In genomic region chr20:39789411-39789810, GRCh38 we compare ENCODE assay signal across 16 cellular contexts.
DNase-seq lines count a peak whose midpoint lies in the region; ATAC-seq, FAIRE-seq and TF ChIP-seq lines count a peak whose summit lies in the region.
"Had no signal": no experiment of that assay in that cellular context is flagged by ENCODE, and none has a peak within 500 bp of the region (broad histone marks: within the 10 kb centered on the region; RNA-seq: fewer than 3 reads in every experiment).

No MANE protein-coding gene starts in this region.

- peaks cover 70% of the 10 kb centered on the region for H3K4me1 ChIP-seq in parathyroid adenoma
- H3K4me1 ChIP-seq in HepG2 (ENCODE audit: insufficient read depth, low read length): no peaks in the 10 kb centered on the region
- H3K4me1 ChIP-seq in effector memory CD4-positive, alpha-beta T cell (ENCODE audit: control insufficient read depth, insufficient read depth, low read length, poor library complexity, severe bottlenecking): no peaks in the 10 kb centered on the region
- H3K4me1 ChIP-seq: Caco-2 had no signal

- TF ChIP-seq POLR2A in HepG2 (IDR thresholded peaks at IDR 0.05; ENCODE audit: insufficient read depth in 1 of 2, low read depth in 2 of 2, low read length in 2 of 2): no peak

- ATAC-seq in GM18861 (IDR thresholded peaks at IDR 0.05; ENCODE audit: unreplicated experiment): peak; percentile 48
- peak; percentile 71 for ATAC-seq in HG02678 (IDR thresholded peaks at IDR 0.05; ENCODE audit: unreplicated experiment)
- ATAC-seq in HG03565 (IDR thresholded peaks at IDR 0.05; ENCODE audit: unreplicated experiment): no peak
- ATAC-seq in HepG2: no peak

- H3K36me3 ChIP-seq in SU-DHL-6 (ENCODE audit: low read length): no peaks in the 10 kb centered on the region
- no peaks in the 10 kb centered on the region for H3K36me3 ChIP-seq in parathyroid adenoma (ENCODE audit: control insufficient read depth, insufficient read depth, low read length)
- H3K36me3 ChIP-seq in HepG2 (replicated peaks in 1 of 2; ENCODE audit: control insufficient read depth in 1 of 2, insufficient read depth in 2 of 2, low read length in 2 of 2): no peaks in the 10 kb centered on the region
- no peaks in the 10 kb centered on the region for H3K36me3 ChIP-seq in effector memory CD4-positive, alpha-beta T cell (ENCODE audit: control insufficient read depth, insufficient read depth, low read length)

- H3F3A ChIP-seq in SU-DHL-6 (ENCODE audit: insufficient read depth): no peaks in the 10 kb centered on the region

- in situ Hi-C loops in HepG2 (cut with HindIII; ENCODE audit: extremely low pct_ligation_motif_present, low pct_unique_long_range_greater_than_20kb): no loop called here

- H3K9me3 ChIP-seq in SU-DHL-6 (ENCODE audit: insufficient read depth, low read length): no peaks in the 10 kb centered on the region
- no peaks in the 10 kb centered on the region for H3K9me3 ChIP-seq in parathyroid adenoma (ENCODE audit: control insufficient read depth, low read length)
- peaks cover 99% of the 10 kb centered on the region for H3K9me3 ChIP-seq in HepG2 (ENCODE audit: low read length)
- H3K9me3 ChIP-seq in effector memory CD4-positive, alpha-beta T cell (ENCODE audit: control insufficient read depth, low read length): no peaks in the 10 kb centered on the region

- 19% methylated on average over 3 of the region's 3 CpGs for WGBS in HepG2 (ENCODE audit: low lambda C conversion rate)

- BruUV-seq in HepG2 (replicated peaks; lab: Mats Ljungman, UMichigan): no TSS peak

- peak overlapping the region; percentile 12 for H2AFZ ChIP-seq in SU-DHL-6 (ENCODE audit: low read depth, low read length, severe bottlenecking)
- peak overlapping the region; percentile 18 for H2AFZ ChIP-seq in parathyroid adenoma
- H2AFZ ChIP-seq in HepG2 (ENCODE audit: low read length): no peak overlapping the region

- H3K27me3 ChIP-seq in SU-DHL-6 (ENCODE audit: low read length): no peaks in the 10 kb centered on the region
- no peaks in the 10 kb centered on the region for H3K27me3 ChIP-seq in parathyroid adenoma (ENCODE audit: control insufficient read depth, insufficient read depth, low read length)
- no peaks in the 10 kb centered on the region for H3K27me3 ChIP-seq in HepG2 (ENCODE audit: control insufficient read depth in 1 of 2, insufficient read depth in 2 of 2, low read length in 2 of 2)
- no peaks in the 10 kb centered on the region for H3K27me3 ChIP-seq in effector memory CD4-positive, alpha-beta T cell (replicated peaks; ENCODE audit: control insufficient read depth, insufficient read depth, low read length, poor library complexity, severe bottlenecking)

- POLR2A ChIA-PET in HepG2 (lab: Yijun Ruan, JAX): no interaction called here

- CTCF ChIA-PET in HepG2 (lab: Yijun Ruan, JAX; ENCODE audit: low intra/inter-chr PET ratio, low total read pairs): no interaction called here

- TF ChIP-seq CTCF in SU-DHL-6 (IDR thresholded peaks at IDR 0.05; ENCODE audit: insufficient read depth, low read length, poor library complexity, severe bottlenecking) (no peak), parathyroid adenoma (IDR thresholded peaks at IDR 0.05) (no peak), HepG2 (CRISPR knock-in tag; IDR thresholded peaks at IDR 0.05) (no peak)

- H3K27ac ChIP-seq in SU-DHL-6 (ENCODE audit: low read depth, low read length) (no peak overlapping the region), parathyroid adenoma (peak overlapping the region; percentile 99), HepG2 (ENCODE audit: extremely low read length, insufficient read depth, low read length) (no peak overlapping the region)
- no peak overlapping the region for H3K27ac ChIP-seq in effector memory CD4-positive, alpha-beta T cell (ENCODE audit: insufficient read depth, low read length, poor library complexity, severe bottlenecking)

- H3K9me2 ChIP-seq in SU-DHL-6 (replicated peaks; ENCODE audit: insufficient read depth, low read length): no peaks in the 10 kb centered on the region

- H3K4me2 ChIP-seq in SU-DHL-6 (ENCODE audit: low read depth, low read length, poor library complexity, severe bottlenecking): no peak overlapping the region
- no peak overlapping the region for H3K4me2 ChIP-seq in parathyroid adenoma (ENCODE audit: low read length)
- H3K4me2 ChIP-seq in HepG2 (ENCODE audit: low read depth, low read length): no peak overlapping the region

- DNase-seq in HepG2 (ENCODE audit: low spot score) (no peak), NCI-H82 (lab: John Stamatoyannopoulos, UW) (no peak)
- DNase-seq in effector memory CD4-positive, alpha-beta T cell: no peak
- DNase-seq: Caco-2; CD4-positive, CD25-positive, alpha-beta regulatory T cell; DMS153; GOT3; IMR-90; NCI-H187 treated with DMSO at 0.1 percent for 48 hours; NCI-H345; NCI-H526 had no signal

- H4K20me1 ChIP-seq in SU-DHL-6 (ENCODE audit: low read depth, low read length): no peaks in the 10 kb centered on the region
- H4K20me1 ChIP-seq in HepG2 (ENCODE audit: insufficient read depth, low read length): no peaks in the 10 kb centered on the region

- FAIRE-seq in HepG2 (lab: Jason Lieb, UNC): no peak

- H3K4me3 ChIP-seq in SU-DHL-6 (ENCODE audit: insufficient read depth, low read length, poor library complexity, severe bottlenecking) (no peak overlapping the region), parathyroid adenoma (ENCODE audit: low read depth, low read length) (no peak overlapping the region), HepG2 (replicated peaks in 1 of 3; ENCODE audit: insufficient read depth in 1 of 3, low read depth in 2 of 3, low read length in 3 of 3) (no peak overlapping the region)
- H3K4me3 ChIP-seq in effector memory CD4-positive, alpha-beta T cell (ENCODE audit: insufficient read depth, low read depth, low read length, poor library complexity, severe bottlenecking): no peak overlapping the region

- TF ChIP-seq EP300 in HepG2 (IDR thresholded peaks at IDR 0.05; ENCODE audit: low read depth in 2 of 2, low read length in 2 of 2): no peak
- TF ChIP-seq EP300 in HepG2 (CRISPR knock-in tag; IDR thresholded peaks at IDR 0.05; ENCODE audit: borderline replicate concordance): no peak

- TF ChIP-seq RAD21 in HepG2 (CRISPR knock-in tag; IDR thresholded peaks at IDR 0.05): no peak

- H3K79me2 ChIP-seq in SU-DHL-6 (ENCODE audit: insufficient read depth, low read length) (no peaks in the 10 kb centered on the region), parathyroid adenoma (no peaks in the 10 kb centered on the region), HepG2 (ENCODE audit: insufficient read depth, low read length) (no peaks in the 10 kb centered on the region)

- H3K9ac ChIP-seq in SU-DHL-6 (ENCODE audit: low read length): no peak overlapping the region
- H3K9ac ChIP-seq in parathyroid adenoma: no peak overlapping the region
- H3K9ac ChIP-seq in HepG2 (ENCODE audit: insufficient read depth, low read depth, low read length): no peak overlapping the region

- intact Hi-C loops in HepG2 (cut with micrococcal nuclease; ENCODE audit: unreplicated experiment): no loop called here

TF ChIP-seq in HepG2, 621 proteins besides CTCF, POLR2A, EP300 and RAD21:
- TF ChIP-seq MYPOP (CRISPR knock-in tag; IDR thresholded peaks at IDR 0.05): no peak
- TF ChIP-seq ARID3A (IDR thresholded peaks at IDR 0.05; ENCODE audit: low read depth, low read length): no peak
- TF ChIP-seq TBP (CRISPR knock-in tag; IDR thresholded peaks at IDR 0.05): no peak

Comparison
In these comparisons a context has a peak if more than half of its experiments do, and no peak if none do; other contexts are left out.
1. ATAC-seq: peak in GM18861 (single experiment) and HG02678 (single experiment); none in HG03565 (single experiment) and HepG2 (single experiment).